10 cellular contexts compared by ENCODE assay signal in genomic region chr2:28661589-28662001, GRCh38.
A peak's percentile ranks its signal among the peaks of the same experiment; 100 is the strongest.
DNase-seq lines count a peak whose midpoint lies in the region; TF ChIP-seq lines count a peak whose summit lies in the region.
"Had no signal": no experiment of that assay in that cellular context is flagged by ENCODE, and none has a peak within 500 bp of the region (broad histone marks: within the 10 kb centered on the region; RNA-seq: fewer than 3 reads in every experiment).

No MANE protein-coding gene starts in this region.

- peaks cover 25% of the 10 kb centered on the region for H3F3A ChIP-seq in SK-N-SH (replicated peaks; ENCODE audit: insufficient read depth)

- H3K4me3 ChIP-seq in SK-N-SH (ENCODE audit: low read depth in 2 of 2, low read length in 1 of 2) = no peak overlapping the region

- H3K36me3 ChIP-seq in SK-N-SH (replicated peaks in 1 of 2; ENCODE audit: control insufficient read depth in 1 of 2, insufficient read depth in 2 of 2, low read length in 1 of 2) = no peaks in the 10 kb centered on the region

- H3K27me3 ChIP-seq in SK-N-SH (ENCODE audit: insufficient read depth) = no peaks in the 10 kb centered on the region

- no peak overlapping the region for H2AFZ ChIP-seq in SK-N-SH (ENCODE audit: low read depth)

- H3K4me2 ChIP-seq in SK-N-SH = peak overlapping the region; percentile 56

- DNase-seq in Caki2 (ENCODE audit: low read depth) (peak; percentile 84), SK-N-SH (peak; percentile 63), globus pallidus (ENCODE audit: low spot score) (peak; percentile 18), putamen (ENCODE audit: low spot score) (peak; percentile 13), NCI-H1105 treated with DMSO at 0.1 percent for 48 hours (lab: John Stamatoyannopoulos, UW) (no peak), SK-N-DZ (ENCODE audit: low spot score) (no peak), amniotic stem cell (lab: John Stamatoyannopoulos, UW) (no peak)
- DNase-seq in stimulated activated CD8-positive, alpha-beta memory T cell treated with anti-CD3 and anti-CD28 coated beads, Interleukin-4, amount 100 ng/mL, for 48 hours = no peak
- DNase-seq: activated T-cell treated with anti-CD3 and anti-CD28 coated beads, Interleukin-2, amount 50 U/mL, for 72 hours; stimulated activated naive CD8-positive, alpha-beta T cell treated with anti-CD3 and anti-CD28 coated beads, Interleukin-15, Interleukin-2, amounts not matched to agents 100 U/mL and 50 U/mL, for 24 hours had no signal

- POLR2A ChIA-PET in SK-N-SH (lab: Yijun Ruan, JAX) = interaction anchor here (0.6 to 0.8 kb wide), 2 partner anchors 71 to 73 kb away, joined by 3 read pairs; no protein-coding TSS in a partner anchor

- peak overlapping the region; percentile 68 to 98 for H3K27ac ChIP-seq in SK-N-SH (ENCODE audit: low read depth in 2 of 2, low read length in 1 of 2)

- in situ Hi-C loops in Caki2 (cut with HindIII; ENCODE audit: low pct_unique_long_range_greater_than_20kb, low sequenced_read_pairs) = no loop called here

- no peak overlapping the region for H3K9ac ChIP-seq in SK-N-SH

- H3K9me3 ChIP-seq in SK-N-SH = no peaks in the 10 kb centered on the region

- WGBS in SK-N-SH (ENCODE audit: low lambda C conversion rate) = 18% methylated on average over 5 of the region's 5 CpGs

- H3K79me2 ChIP-seq in SK-N-SH (ENCODE audit: insufficient read depth) = no peaks in the 10 kb centered on the region

- no peaks in the 10 kb centered on the region for H3K9me2 ChIP-seq in SK-N-SH

- TF ChIP-seq RAD21 in SK-N-SH (IDR thresholded peaks at IDR 0.05; ENCODE audit: low read length) = peak; percentile 41

- H3K4me1 ChIP-seq in SK-N-SH (ENCODE audit: control insufficient read depth in 1 of 2, insufficient read depth in 2 of 2, low read depth in 1 of 2, low read length in 1 of 2) = peaks cover 43 to 50% of the 10 kb centered on the region in 2 experiments

- CTCF ChIA-PET in SK-N-SH (lab: Yijun Ruan, JAX) = interaction anchor here (0.8 to 6.8 kb wide), 4 partner anchors 14 to 91 kb away, joined by 3 to 69 read pairs (median 26); partner anchors contain the start of gene PPP1CB

- TF ChIP-seq CTCF in SK-N-SH (IDR thresholded peaks at IDR 0.05) = no peak

- H4K20me1 ChIP-seq in SK-N-SH (ENCODE audit: insufficient read depth) = no peaks in the 10 kb centered on the region

- TF ChIP-seq EP300 in SK-N-SH (IDR thresholded peaks at IDR 0.05; ENCODE audit: borderline replicate concordance in 1 of 2, low read depth in 1 of 2, low read length in 1 of 2) = peak in 1 of 2 experiments; percentile 61; a peak in 2 of 4 replicates

TF ChIP-seq in SK-N-SH, 30 proteins besides CTCF, POLR2A, EP300 and RAD21:
- TF ChIP-seq RFX5 (IDR thresholded peaks at IDR 0.05; ENCODE audit: low read length) = no peak
- TF ChIP-seq FOXJ3 (CRISPR knock-in tag; IDR thresholded peaks at IDR 0.05) = peak; percentile 33; the same call in 1 of the 2 replicates
- TF ChIP-seq SIN3A (IDR thresholded peaks at IDR 0.05; ENCODE audit: borderline replicate concordance, low read depth, low read length) = peak; percentile 43; the same call in 1 of the 2 replicates
- TF ChIP-seq PBX3 (IDR thresholded peaks at IDR 0.05) = peak; percentile 69
- no peak for TF ChIP-seq SMC3 (IDR thresholded peaks at IDR 0.05; ENCODE audit: low read depth, low read length)
- no peak for TF ChIP-seq CHD2 (IDR thresholded peaks at IDR 0.05; ENCODE audit: low read length, partially characterized antibody)
- TF ChIP-seq IRF3 (IDR thresholded peaks at IDR 0.05; ENCODE audit: low read depth, low read length) = no peak
- TF ChIP-seq RCOR1 (IDR thresholded peaks at IDR 0.05; ENCODE audit: low read length) = peak; percentile 55; the same call in 1 of the 2 replicates
- peak; percentile 98 for TF ChIP-seq NFIC (IDR thresholded peaks at IDR 0.05; ENCODE audit: borderline replicate concordance)
- TF ChIP-seq MEF2A (IDR thresholded peaks at IDR 0.05; ENCODE audit: borderline replicate concordance, low read depth) = no peak
- peak; percentile 40; the same call in 1 of the 2 replicates for TF ChIP-seq POLR2AphosphoS5 (IDR thresholded peaks at IDR 0.05; ENCODE audit: low read depth, low read length)
- TF ChIP-seq TCF12 (IDR thresholded peaks at IDR 0.05) = peak; percentile 84
- TF ChIP-seq USF1 (IDR thresholded peaks at IDR 0.05; ENCODE audit: borderline replicate concordance, low read depth) = no peak

Comparison
In these comparisons a context has a peak if more than half of its experiments do, and no peak if none do; other contexts are left out.
1. DNase-seq: peak in Caki2 (single experiment), SK-N-SH (single experiment), globus pallidus (single experiment) and putamen (single experiment); none in NCI-H1105 treated with DMSO at 0.1 percent for 48 hours (single experiment), stimulated activated CD8-positive, alpha-beta memory T cell treated with anti-CD3 and anti-CD28 coated beads, Interleukin-4, amount 100 ng/mL, for 48 hours (single experiment), SK-N-DZ (single experiment) and amniotic stem cell (single experiment).